In the genomic region with DNA sequence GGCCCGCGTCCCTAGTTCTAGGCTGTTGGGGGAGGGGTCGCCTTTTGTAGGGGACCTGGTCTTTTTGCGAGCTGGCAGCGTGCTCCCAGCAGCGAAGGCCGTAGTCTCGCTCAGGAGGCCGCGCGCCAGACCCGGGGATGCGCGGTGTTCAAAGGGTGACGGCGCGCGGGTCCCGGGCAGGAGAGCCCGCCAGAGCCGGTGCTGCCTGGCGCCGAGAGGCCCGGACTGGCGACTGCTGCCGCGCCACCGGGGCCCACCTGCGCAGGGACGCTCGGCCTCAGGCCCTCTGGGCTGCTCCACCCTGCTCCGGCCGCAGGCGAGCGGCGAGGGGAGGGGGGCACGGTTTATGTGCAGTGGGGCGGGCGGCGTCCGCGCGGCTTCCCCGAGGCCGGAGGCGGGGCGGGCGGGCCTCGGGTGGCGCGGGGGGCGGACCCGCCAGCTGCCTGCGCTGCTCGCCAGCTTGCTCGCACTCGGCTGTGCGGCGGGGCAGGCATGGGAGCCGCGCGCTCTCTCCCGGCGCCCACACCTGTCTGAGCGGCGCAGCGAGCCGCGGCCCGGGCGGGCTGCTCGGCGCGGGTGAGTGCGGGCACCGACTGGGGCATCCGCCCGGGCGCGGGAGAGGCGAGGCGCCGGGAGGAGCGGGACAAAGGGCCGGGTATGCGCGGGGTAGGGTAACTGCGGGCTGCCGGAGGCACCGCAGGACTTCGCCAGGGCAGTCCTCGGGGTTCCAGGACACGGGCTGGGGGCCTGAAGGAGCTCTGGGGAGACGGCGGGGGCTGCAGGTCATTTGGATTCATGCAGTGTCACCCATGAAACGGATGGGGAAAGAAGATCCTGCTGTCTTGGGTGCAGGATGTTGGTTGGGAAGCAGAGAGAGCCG, we compare ENCODE assay signal across 7 cellular contexts. TPM values are rescaled to one million over a fixed set of nuclear protein-coding genes. Genes with fewer than 3 reads are reported as not detected.
DNase-seq lines count a peak whose midpoint lies in the region; ATAC-seq lines count a peak whose summit lies in the region.

A gene with protein sequence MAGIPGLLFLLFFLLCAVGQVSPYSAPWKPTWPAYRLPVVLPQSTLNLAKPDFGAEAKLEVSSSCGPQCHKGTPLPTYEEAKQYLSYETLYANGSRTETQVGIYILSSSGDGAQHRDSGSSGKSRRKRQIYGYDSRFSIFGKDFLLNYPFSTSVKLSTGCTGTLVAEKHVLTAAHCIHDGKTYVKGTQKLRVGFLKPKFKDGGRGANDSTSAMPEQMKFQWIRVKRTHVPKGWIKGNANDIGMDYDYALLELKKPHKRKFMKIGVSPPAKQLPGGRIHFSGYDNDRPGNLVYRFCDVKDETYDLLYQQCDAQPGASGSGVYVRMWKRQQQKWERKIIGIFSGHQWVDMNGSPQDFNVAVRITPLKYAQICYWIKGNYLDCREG (plus strand): TSS at position 467 of the 880 bp plus-strand sequence. CDS start 7,102 bp downstream, outside the sequence.

- H3K27me3 Mint-ChIP-seq in T-cell: peaks cover 41 to 54% of the 10 kb centered on the region in 2 donors
- H3K27me3 Mint-ChIP-seq in dendritic cell treated with granulocyte-macrophage colony-stimulating factor and Interleukin-4, amounts not matched to agents 40 ng/mL and 50 ng/mL, for 4 days: peaks cover 55% of the 10 kb centered on the region

- H3K4me1 Mint-ChIP-seq in T-cell: peaks cover 5 to 6% (median 5%) of the 10 kb centered on the region in 3 donors
- peaks cover 15% of the 10 kb centered on the region for H3K4me1 Mint-ChIP-seq in dendritic cell treated with granulocyte-macrophage colony-stimulating factor and Interleukin-4, amounts not matched to agents 40 ng/mL and 50 ng/mL, for 4 days (ENCODE audit: low read depth)

- intact Hi-C loops in dendritic cell treated with granulocyte-macrophage colony-stimulating factor and Interleukin-4, amounts not matched to agents 40 ng/mL and 50 ng/mL, for 4 days (cut with micrococcal nuclease): loop anchor here (10.0 kb wide), 1 partner anchor 1484 kb away; no protein-coding TSS in a partner anchor

- POLR2A ChIA-PET in T-cell (lab: Charles Lee): no interaction called here

- H3K4me3 Mint-ChIP-seq in T-cell: peak within 1 kb of the TSS; percentile 65 to 70 (median 67)
- H3K4me3 Mint-ChIP-seq in dendritic cell treated with granulocyte-macrophage colony-stimulating factor and Interleukin-4, amounts not matched to agents 40 ng/mL and 50 ng/mL, for 4 days: peak within 1 kb of the TSS; percentile 73

- CTCF ChIA-PET in T-cell (lab: Charles Lee): no interaction called here

- ATAC-seq in HG03354 (IDR thresholded peaks at IDR 0.05; ENCODE audit: poor library complexity, severe bottlenecking, unreplicated experiment) (peak; percentile 57), T-cell (replicated peaks in 1 of 4) (peak; percentile 65 to 77 (median 70)), HG03039 (IDR thresholded peaks at IDR 0.05; ENCODE audit: unreplicated experiment) (no peak)

- no peaks in the 10 kb centered on the region for H3K36me3 Mint-ChIP-seq in T-cell
- no peaks in the 10 kb centered on the region for H3K36me3 Mint-ChIP-seq in dendritic cell treated with granulocyte-macrophage colony-stimulating factor and Interleukin-4, amounts not matched to agents 40 ng/mL and 50 ng/mL, for 4 days (ENCODE audit: low read depth)

- peak in 15 of 34 experiments; percentile 3 to 32 (median 13) for DNase-seq in T-cell
- DNase-seq in left kidney (ENCODE audit: low read depth, low spot score): peak; percentile 90
- DNase-seq in stimulated activated CD4-positive, alpha-beta T cell treated with anti-CD3 and anti-CD28 coated beads, Interleukin-2, amount 100 ng/mL, for 48 hours: peak; percentile 26 to 31

- H3K9me3 Mint-ChIP-seq in T-cell: no peaks in the 10 kb centered on the region
- no peaks in the 10 kb centered on the region for H3K9me3 Mint-ChIP-seq in dendritic cell treated with granulocyte-macrophage colony-stimulating factor and Interleukin-4, amounts not matched to agents 40 ng/mL and 50 ng/mL, for 4 days

- H3K4me3 ChIP-seq in GM08714 (ENCODE audit: low read length): peak within 1 kb of the TSS; percentile 63

- H3K27ac Mint-ChIP-seq in T-cell: no peak within 1 kb of the TSS
- peak within 1 kb of the TSS; percentile 56 for H3K27ac Mint-ChIP-seq in dendritic cell treated with granulocyte-macrophage colony-stimulating factor and Interleukin-4, amounts not matched to agents 40 ng/mL and 50 ng/mL, for 4 days

RNA-seq across cellular contexts. Expression of the gene that starts here (rescaled TPM):
- total RNA-seq in T-cell: 1 to 10 TPM; 1.3 to 4.3 (median 1.6) TPM
